In the genomic region with DNA sequence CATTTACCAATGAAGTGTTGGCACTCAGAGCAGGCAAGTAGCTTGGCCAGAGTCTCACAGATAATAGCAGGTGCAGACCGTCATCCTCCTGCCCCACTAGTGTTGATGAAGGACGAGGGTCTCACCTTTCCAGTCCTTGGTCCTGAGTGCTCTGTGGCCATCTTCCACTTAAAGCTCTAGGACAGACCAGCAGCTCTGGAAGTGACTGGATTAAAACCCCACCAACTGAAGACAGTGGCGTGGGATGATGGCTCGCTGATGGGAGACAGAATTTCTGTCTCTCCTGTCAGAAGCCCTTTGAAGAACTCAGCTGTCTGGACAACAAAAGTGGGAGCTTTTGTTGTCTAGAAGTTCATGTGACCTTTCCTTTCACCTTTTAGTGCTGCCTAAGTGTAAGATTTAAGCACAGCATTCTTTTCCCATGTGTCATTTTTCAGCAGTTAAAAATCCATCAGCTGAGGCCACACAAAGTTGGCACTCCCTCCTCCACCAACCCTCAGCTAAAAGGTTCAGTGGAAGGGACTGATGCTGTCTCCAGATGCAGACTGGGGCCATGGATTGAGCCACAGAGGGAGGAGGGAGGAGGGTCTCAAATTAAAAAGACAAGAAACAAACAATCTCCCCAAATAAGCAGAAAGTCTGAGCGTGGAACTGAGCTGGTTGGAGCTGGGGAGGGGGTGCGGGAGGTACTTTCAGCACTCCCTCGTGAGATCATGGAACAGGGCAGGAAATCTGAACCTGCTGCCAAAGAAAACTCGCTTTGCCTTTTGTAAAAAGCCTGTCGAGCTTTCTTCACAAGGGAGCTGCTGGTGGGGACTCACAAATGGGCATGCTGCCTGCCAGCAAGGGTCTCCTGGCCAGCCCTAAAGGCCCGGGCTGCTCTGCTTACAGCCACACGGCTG, we compare ENCODE assay signal across 1 cellular context.
TF ChIP-seq lines count a peak whose summit lies in the region.

No MANE protein-coding gene starts in this region.

TF ChIP-seq in SK-N-SH treated with all-trans-retinoic acid at 6 μM for 48 hours, 23 proteins besides CTCF, POLR2A, EP300 and RAD21 (continued from another document):
- TF ChIP-seq, protein P1, sequence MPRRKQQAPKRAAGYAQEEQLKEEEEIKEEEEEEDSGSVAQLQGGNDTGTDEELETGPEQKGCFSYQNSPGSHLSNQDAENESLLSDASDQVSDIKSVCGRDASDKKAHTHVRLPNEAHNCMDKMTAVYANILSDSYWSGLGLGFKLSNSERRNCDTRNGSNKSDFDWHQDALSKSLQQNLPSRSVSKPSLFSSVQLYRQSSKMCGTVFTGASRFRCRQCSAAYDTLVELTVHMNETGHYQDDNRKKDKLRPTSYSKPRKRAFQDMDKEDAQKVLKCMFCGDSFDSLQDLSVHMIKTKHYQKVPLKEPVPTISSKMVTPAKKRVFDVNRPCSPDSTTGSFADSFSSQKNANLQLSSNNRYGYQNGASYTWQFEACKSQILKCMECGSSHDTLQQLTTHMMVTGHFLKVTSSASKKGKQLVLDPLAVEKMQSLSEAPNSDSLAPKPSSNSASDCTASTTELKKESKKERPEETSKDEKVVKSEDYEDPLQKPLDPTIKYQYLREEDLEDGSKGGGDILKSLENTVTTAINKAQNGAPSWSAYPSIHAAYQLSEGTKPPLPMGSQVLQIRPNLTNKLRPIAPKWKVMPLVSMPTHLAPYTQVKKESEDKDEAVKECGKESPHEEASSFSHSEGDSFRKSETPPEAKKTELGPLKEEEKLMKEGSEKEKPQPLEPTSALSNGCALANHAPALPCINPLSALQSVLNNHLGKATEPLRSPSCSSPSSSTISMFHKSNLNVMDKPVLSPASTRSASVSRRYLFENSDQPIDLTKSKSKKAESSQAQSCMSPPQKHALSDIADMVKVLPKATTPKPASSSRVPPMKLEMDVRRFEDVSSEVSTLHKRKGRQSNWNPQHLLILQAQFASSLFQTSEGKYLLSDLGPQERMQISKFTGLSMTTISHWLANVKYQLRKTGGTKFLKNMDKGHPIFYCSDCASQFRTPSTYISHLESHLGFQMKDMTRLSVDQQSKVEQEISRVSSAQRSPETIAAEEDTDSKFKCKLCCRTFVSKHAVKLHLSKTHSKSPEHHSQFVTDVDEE (CRISPR knock-in tag; IDR thresholded peaks at IDR 0.05) = no peak
- TF ChIP-seq ZNF8 (CRISPR knock-in tag; IDR thresholded peaks at IDR 0.05) (no peak), ARNTL (CRISPR knock-in tag; IDR thresholded peaks at IDR 0.05; ENCODE audit: borderline replicate concordance, low read depth) (no peak), GLIS3 (CRISPR knock-in tag; IDR thresholded peaks at IDR 0.05) (no peak), ESRRG (CRISPR knock-in tag; IDR thresholded peaks at IDR 0.05) (no peak), TOX (CRISPR knock-in tag; IDR thresholded peaks at IDR 0.05; ENCODE audit: borderline replicate concordance) (no peak), OSR1 (CRISPR knock-in tag; IDR thresholded peaks at IDR 0.05) (no peak), ZFP3 (CRISPR knock-in tag; IDR thresholded peaks at IDR 0.05) (no peak), CSDC2 (CRISPR knock-in tag; IDR thresholded peaks at IDR 0.05) (no peak)
- TF ChIP-seq, protein P2, sequence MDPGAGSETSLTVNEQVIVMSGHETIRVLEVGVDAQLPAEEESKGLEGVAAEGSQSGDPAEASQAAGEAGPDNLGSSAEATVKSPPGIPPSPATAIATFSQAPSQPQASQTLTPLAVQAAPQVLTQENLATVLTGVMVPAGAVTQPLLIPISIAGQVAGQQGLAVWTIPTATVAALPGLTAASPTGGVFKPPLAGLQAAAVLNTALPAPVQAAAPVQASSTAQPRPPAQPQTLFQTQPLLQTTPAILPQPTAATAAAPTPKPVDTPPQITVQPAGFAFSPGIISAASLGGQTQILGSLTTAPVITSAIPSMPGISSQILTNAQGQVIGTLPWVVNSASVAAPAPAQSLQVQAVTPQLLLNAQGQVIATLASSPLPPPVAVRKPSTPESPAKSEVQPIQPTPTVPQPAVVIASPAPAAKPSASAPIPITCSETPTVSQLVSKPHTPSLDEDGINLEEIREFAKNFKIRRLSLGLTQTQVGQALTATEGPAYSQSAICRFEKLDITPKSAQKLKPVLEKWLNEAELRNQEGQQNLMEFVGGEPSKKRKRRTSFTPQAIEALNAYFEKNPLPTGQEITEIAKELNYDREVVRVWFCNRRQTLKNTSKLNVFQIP (CRISPR knock-in tag; IDR thresholded peaks at IDR 0.05; ENCODE audit: borderline replicate concordance, low read depth) = no peak
- TF ChIP-seq, protein P3, sequence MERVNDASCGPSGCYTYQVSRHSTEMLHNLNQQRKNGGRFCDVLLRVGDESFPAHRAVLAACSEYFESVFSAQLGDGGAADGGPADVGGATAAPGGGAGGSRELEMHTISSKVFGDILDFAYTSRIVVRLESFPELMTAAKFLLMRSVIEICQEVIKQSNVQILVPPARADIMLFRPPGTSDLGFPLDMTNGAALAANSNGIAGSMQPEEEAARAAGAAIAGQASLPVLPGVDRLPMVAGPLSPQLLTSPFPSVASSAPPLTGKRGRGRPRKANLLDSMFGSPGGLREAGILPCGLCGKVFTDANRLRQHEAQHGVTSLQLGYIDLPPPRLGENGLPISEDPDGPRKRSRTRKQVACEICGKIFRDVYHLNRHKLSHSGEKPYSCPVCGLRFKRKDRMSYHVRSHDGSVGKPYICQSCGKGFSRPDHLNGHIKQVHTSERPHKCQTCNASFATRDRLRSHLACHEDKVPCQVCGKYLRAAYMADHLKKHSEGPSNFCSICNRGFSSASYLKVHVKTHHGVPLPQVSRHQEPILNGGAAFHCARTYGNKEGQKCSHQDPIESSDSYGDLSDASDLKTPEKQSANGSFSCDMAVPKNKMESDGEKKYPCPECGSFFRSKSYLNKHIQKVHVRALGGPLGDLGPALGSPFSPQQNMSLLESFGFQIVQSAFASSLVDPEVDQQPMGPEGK (CRISPR knock-in tag; IDR thresholded peaks at IDR 0.05; ENCODE audit: borderline replicate concordance) = no peak
